17 cellular contexts compared by ENCODE assay signal in genomic region chr10:71258446-71259145, GRCh38.
"Had no signal": no experiment of that assay in that cellular context is flagged by ENCODE, and none has a peak within 500 bp of the region (broad histone marks: within the 10 kb centered on the region; RNA-seq: fewer than 3 reads in every experiment).

No MANE protein-coding gene starts in this region.

- H3K36me3 ChIP-seq: pancreas, stomach, thoracic aorta, transverse colon had no signal

- H2AFZ ChIP-seq: hepatocyte had no signal

- H3K4me3 ChIP-seq: coronary artery, hepatocyte, mucosa of descending colon, pancreas, stomach, thoracic aorta, transverse colon had no signal

- DNase-seq: effector CD4-positive, alpha-beta T cell; foreskin melanocyte; head of caudate nucleus; kidney; left cardiac atrium; mucosa of descending colon; natural killer cell; nucleus accumbens; stimulated activated naive CD4-positive, alpha-beta T cell; stomach; substantia nigra; transverse colon had no signal

- H3K27me3 ChIP-seq: hepatocyte, pancreas, stomach, transverse colon had no signal

- H3K27ac ChIP-seq: pancreas, thoracic aorta had no signal

- H3K9me3 ChIP-seq: mucosa of descending colon, pancreas, stomach, thoracic aorta, transverse colon had no signal

- H3K4me1 ChIP-seq: pancreas had no signal

- ATAC-seq: left cardiac atrium, mucosa of descending colon, natural killer cell, pancreas, sciatic nerve had no signal

- FAIRE-seq: kidney, pancreas had no signal
